In the genomic region with DNA sequence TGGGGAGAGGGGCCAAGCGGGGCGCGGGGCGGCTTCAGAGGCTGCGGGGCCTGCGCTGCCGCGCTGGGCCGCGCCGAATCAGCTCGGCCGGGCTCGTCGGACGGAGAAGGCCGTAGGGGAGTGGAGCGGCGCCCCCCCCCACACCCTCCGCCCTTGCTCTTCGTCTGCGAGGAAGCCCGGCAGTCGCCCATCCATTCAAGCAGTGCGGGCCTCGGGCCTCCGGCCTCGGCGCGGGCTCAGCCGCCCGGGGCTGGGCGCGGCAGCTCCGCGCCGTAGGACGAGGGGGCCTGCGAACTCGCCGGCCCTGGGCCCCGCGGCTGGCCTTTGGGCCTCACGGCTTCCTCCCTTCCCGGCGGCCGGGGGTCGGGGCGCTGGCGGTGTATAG, we compare ENCODE assay signal across 8 cellular contexts. TPM values are rescaled to one million over a fixed set of nuclear protein-coding genes. Genes with fewer than 3 reads are reported as not detected.
DNase-seq lines count a peak whose midpoint lies in the region; ATAC-seq, FAIRE-seq and TF ChIP-seq lines count a peak whose summit lies in the region.

No MANE protein-coding gene starts in this region.

- H3K36me3 ChIP-seq in DND-41 (ENCODE audit: insufficient read depth, low read length), result peaks cover 39% of the 10 kb centered on the region
- H3K36me3 ChIP-seq in H7 (replicated peaks; ENCODE audit: control insufficient read depth, insufficient read depth, low read length), result peaks cover 3% of the 10 kb centered on the region
- peaks cover 23% of the 10 kb centered on the region for H3K36me3 ChIP-seq in OCI-LY3 (replicated peaks; ENCODE audit: low read depth, low read length)
- peaks cover 1 to 18% (median 4%) of the 10 kb centered on the region in 3 donors for H3K36me3 ChIP-seq in esophagus squamous epithelium
- no peaks in the 10 kb centered on the region for H3K36me3 ChIP-seq in parathyroid adenoma (ENCODE audit: control insufficient read depth, insufficient read depth, low read length)

- H3K9me3 ChIP-seq in DND-41 (ENCODE audit: insufficient read depth, low read length, severe bottlenecking) (no peaks in the 10 kb centered on the region), OCI-LY3 (ENCODE audit: insufficient read depth, low read length) (no peaks in the 10 kb centered on the region), esophagus squamous epithelium (no peaks in the 10 kb centered on the region), parathyroid adenoma (ENCODE audit: control insufficient read depth, low read length) (no peaks in the 10 kb centered on the region)

- intact Hi-C loops in esophagus squamous epithelium (cut with DNase I), result no loop called here

- ATAC-seq in DND-41 (ENCODE audit: insufficient read depth, low read depth), result peak; percentile 15

- no peak for FAIRE-seq in GM12891 (lab: Jason Lieb, UNC)

- TF ChIP-seq POLR2A in esophagus squamous epithelium (IDR thresholded peaks at IDR 0.05) (no peak), GM12891 (IDR thresholded peaks at IDR 0.05; ENCODE audit: low read depth, low read length) (no peak)

- H2AFZ ChIP-seq in DND-41 (ENCODE audit: low read depth, low read length), result peak overlapping the region; percentile 98
- H2AFZ ChIP-seq in OCI-LY3 (ENCODE audit: low read depth, low read length), result no peak overlapping the region
- peak overlapping the region; percentile 33 for H2AFZ ChIP-seq in parathyroid adenoma

- H3K27me3 ChIP-seq in DND-41 (ENCODE audit: insufficient read depth, low read length, poor library complexity) (no peaks in the 10 kb centered on the region), H7 (ENCODE audit: control insufficient read depth, insufficient read depth, low read length) (no peaks in the 10 kb centered on the region; the same call in 1 of the 2 replicates), OCI-LY3 (ENCODE audit: low read depth, low read length) (no peaks in the 10 kb centered on the region), esophagus squamous epithelium (no peaks in the 10 kb centered on the region), parathyroid adenoma (ENCODE audit: control insufficient read depth, insufficient read depth, low read length) (no peaks in the 10 kb centered on the region)

- no peak for DNase-seq in DND-41
- DNase-seq in H7, result no peak
- no peak for DNase-seq in esophagus squamous epithelium (lab: John Stamatoyannopoulos, UW)
- DNase-seq in GM12891 (ENCODE audit: insufficient read length, low spot score), result no peak
- no peak for DNase-seq in NCI-H1417 treated with DMSO at 0.1 percent for 48 hours (lab: John Stamatoyannopoulos, UW)
- no peak for DNase-seq in SHP77 treated with DMSO at 0.1 percent for 48 hours (lab: John Stamatoyannopoulos, UW)

- H3K9ac ChIP-seq in DND-41 (ENCODE audit: low read depth, low read length) (peak overlapping the region; percentile 95), OCI-LY3 (ENCODE audit: low read length) (peak overlapping the region; percentile 90), parathyroid adenoma (no peak overlapping the region)

- peaks cover 44% of the 10 kb centered on the region; the same call in 1 of the 2 replicates for H4K20me1 ChIP-seq in DND-41 (ENCODE audit: insufficient read depth, low read length)
- peaks cover 15% of the 10 kb centered on the region for H4K20me1 ChIP-seq in OCI-LY3 (ENCODE audit: insufficient read depth, low read length)

- H3K79me2 ChIP-seq in DND-41 (ENCODE audit: insufficient read depth, low read length), result peaks cover 55% of the 10 kb centered on the region
- peaks cover 57% of the 10 kb centered on the region for H3K79me2 ChIP-seq in OCI-LY3 (ENCODE audit: low read length)
- no peaks in the 10 kb centered on the region for H3K79me2 ChIP-seq in parathyroid adenoma

- H3K4me2 ChIP-seq in DND-41 (ENCODE audit: insufficient read depth, low read length) (peak overlapping the region; percentile 96), OCI-LY3 (ENCODE audit: low read length) (peak overlapping the region; percentile 91), parathyroid adenoma (ENCODE audit: low read length) (peak overlapping the region; percentile 77)

- H3K27ac ChIP-seq in DND-41 (ENCODE audit: low read length) (peak overlapping the region; percentile 87), OCI-LY3 (ENCODE audit: low read length) (peak overlapping the region; percentile 82), esophagus squamous epithelium (peak overlapping the region; percentile 92 to 97 (median 96)), parathyroid adenoma (peak overlapping the region; percentile 70)

- H3K4me1 ChIP-seq in DND-41 (ENCODE audit: insufficient read depth, low read length) (peaks cover 31% of the 10 kb centered on the region), OCI-LY3 (ENCODE audit: low read length) (peaks cover 15% of the 10 kb centered on the region), esophagus squamous epithelium (peaks cover 9 to 60% (median 30%) of the 10 kb centered on the region in 3 donors), parathyroid adenoma (peaks cover 6% of the 10 kb centered on the region)

- H3K4me3 ChIP-seq in DND-41 (ENCODE audit: low read depth in 1 of 2, low read length in 2 of 2) (peak overlapping the region; percentile 80 to 88), H7 (ENCODE audit: insufficient read depth, low read depth, low read length) (peak overlapping the region; percentile 77), OCI-LY3 (ENCODE audit: low read length) (peak overlapping the region; percentile 94), esophagus squamous epithelium (peak overlapping the region; percentile 67 to 94 (median 84)), parathyroid adenoma (ENCODE audit: low read depth, low read length) (peak overlapping the region; percentile 63)

- no peak for TF ChIP-seq CTCF in DND-41 (IDR thresholded peaks at IDR 0.05; ENCODE audit: borderline replicate concordance, extremely low read depth, low read length, poor library complexity, severe bottlenecking)
- no peak for TF ChIP-seq CTCF in OCI-LY3 (IDR thresholded peaks at IDR 0.05; ENCODE audit: low read depth, low read length)
- TF ChIP-seq CTCF in esophagus squamous epithelium (IDR thresholded peaks at IDR 0.05), result no peak
- no peak for TF ChIP-seq CTCF in parathyroid adenoma (IDR thresholded peaks at IDR 0.05)

- 0% methylated on average over 1 of the region's 50 CpGs; no CpG with 5 or more reads in 1 of the 2 donors for WGBS in esophagus squamous epithelium, 2 donors

TF ChIP-seq in GM12891, 5 proteins besides CTCF, POLR2A, EP300 and RAD21:
- no peak for TF ChIP-seq PAX5 (IDR thresholded peaks at IDR 0.05; ENCODE audit: insufficient read depth, low read length, severe bottlenecking)
- no peak for TF ChIP-seq TAF1 (IDR thresholded peaks at IDR 0.05; ENCODE audit: low read depth, low read length)
- TF ChIP-seq SPI1 (IDR thresholded peaks at IDR 0.05; ENCODE audit: low read depth, low read length), result no peak
- TF ChIP-seq POU2F2 (IDR thresholded peaks at IDR 0.05; ENCODE audit: low read depth, low read length), result no peak
- no peak for TF ChIP-seq POLR2AphosphoS5 (IDR thresholded peaks at IDR 0.05; ENCODE audit: low read depth, low read length)

RNA-seq across cellular contexts. Expression of gene CTPS1, which starts 0.6 kb away (rescaled TPM):
- total RNA-seq in H7 (2014; rRNA removed; shearing (Covaris generic)), result 68.0 and 81.9 TPM in 2 replicates
- total RNA-seq in esophagus squamous epithelium, result 10 to 100 TPM; 14.6 to 42.8 (median 23.7) TPM
- polyA plus RNA-seq in GM12891 (2012; ENCODE audit: low read depth, missing spikeins), result 33.7 TPM

RNA-seq across cellular contexts. Expression of gene SLFNL1, which starts 41.5 kb away (rescaled TPM):
- 0.30 TPM in 1 of 2 replicates, not detected in the other for total RNA-seq in H7 (2014; rRNA removed; shearing (Covaris generic))
- under 1 TPM in 2 of 4 donors, not detected in 2; 0.49 to 0.76 TPM for total RNA-seq in esophagus squamous epithelium
- polyA plus RNA-seq in GM12891 (2012; ENCODE audit: low read depth, missing spikeins), result 0.23 TPM
